9 cellular contexts compared by ENCODE assay signal in genomic region chr12:98955284-98955683, GRCh38.
A peak's percentile ranks its signal among the peaks of the same experiment; 100 is the strongest.
DNase-seq lines count a peak whose midpoint lies in the region; ATAC-seq, FAIRE-seq and TF ChIP-seq lines count a peak whose summit lies in the region.
"Had no signal": no experiment of that assay in that cellular context is flagged by ENCODE, and none has a peak within 500 bp of the region (broad histone marks: within the 10 kb centered on the region; RNA-seq: fewer than 3 reads in every experiment).

No MANE protein-coding gene starts in this region.

- BruUV-seq in endothelial cell of umbilical vein (replicated peaks; lab: Mats Ljungman, UMichigan): no TSS peak

- H3K79me2 ChIP-seq in GM23338 (replicated peaks; ENCODE audit: insufficient read depth) (no peaks in the 10 kb centered on the region), endothelial cell of umbilical vein (ENCODE audit: control insufficient read depth, insufficient read depth, low read length) (no peaks in the 10 kb centered on the region)

- no peaks in the 10 kb centered on the region for H3K36me3 Mint-ChIP-seq in GM23338 (ENCODE audit: low read depth)

- no peak overlapping the region for H3K4me3 Mint-ChIP-seq in GM23338

- TF ChIP-seq CTCF in GM23338 (conservative IDR thresholded peaks at IDR 0.05; ENCODE audit: low read depth in 2 of 2) (peak; percentile 59 to 61), NB4 (IDR thresholded peaks at IDR 0.05; ENCODE audit: low read depth, low read length) (peak; percentile 64), endothelial cell of umbilical vein (IDR thresholded peaks at IDR 0.05; ENCODE audit: extremely low read depth in 1 of 2, insufficient read depth in 1 of 2, low read depth in 1 of 2, low read length in 2 of 2) (peak; percentile 16 to 33)

- peak; percentile 26 for DNase-seq in NCI-H1436 (lab: John Stamatoyannopoulos, UW)
- DNase-seq in NCI-H1436 treated with DMSO at 0.1 percent for 48 hours (lab: John Stamatoyannopoulos, UW): no peak
- peak; percentile 86 for DNase-seq in GM23338 (ENCODE audit: low spot score)
- DNase-seq in NB4 (ENCODE audit: low read depth): peak; percentile 44
- DNase-seq in endothelial cell of umbilical vein (ENCODE audit: low read depth, low spot score): peak; percentile 21
- DNase-seq in OCI-M2 (lab: John Stamatoyannopoulos, UW; ENCODE audit: unreplicated experiment): no peak
- no peak for DNase-seq in activated CD4-positive, alpha-beta T cell treated with anti-CD3 and anti-CD28 coated beads for 4 hours

- H3K9me2 ChIP-seq in GM23338 (ENCODE audit: insufficient read depth): no peaks in the 10 kb centered on the region

- H3K4me1 ChIP-seq in GM23338 (ENCODE audit: insufficient read depth) (no peaks in the 10 kb centered on the region), endothelial cell of umbilical vein (ENCODE audit: control insufficient read depth, extremely low read depth, insufficient read depth, low read length) (no peaks in the 10 kb centered on the region)
- H3K4me1 ChIP-seq: BLaER1 had no signal

- H3K9me3 Mint-ChIP-seq in GM23338: no peaks in the 10 kb centered on the region

- no peaks in the 10 kb centered on the region for H3K36me3 ChIP-seq in GM23338 (ENCODE audit: insufficient read depth)
- H3K36me3 ChIP-seq in endothelial cell of umbilical vein (ENCODE audit: control insufficient read depth in 2 of 2, extremely low read depth in 1 of 2, insufficient read depth in 2 of 2, low read length in 2 of 2): no peaks in the 10 kb centered on the region

- POLR2A ChIA-PET in endothelial cell of umbilical vein (lab: Charles Lee): no interaction called here

- H2AFZ ChIP-seq in GM23338 (no peak overlapping the region), endothelial cell of umbilical vein (ENCODE audit: low read depth, low read length) (no peak overlapping the region)

- CTCF ChIA-PET in endothelial cell of umbilical vein (lab: Charles Lee): interaction anchor here (0.7 to 2.7 kb wide), 4 partner anchors 23 to 1450 kb away, joined by 3 to 7 read pairs (median 3); no protein-coding TSS in a partner anchor

- peaks cover 6% of the 10 kb centered on the region; the same call in 2 of the 3 replicates for H3K4me1 Mint-ChIP-seq in GM23338

- no peaks in the 10 kb centered on the region for H4K20me1 ChIP-seq in GM23338 (replicated peaks; ENCODE audit: insufficient read depth)
- no peaks in the 10 kb centered on the region for H4K20me1 ChIP-seq in endothelial cell of umbilical vein (replicated peaks; ENCODE audit: control insufficient read depth, extremely low read depth, insufficient read depth, low read length)
- H4K20me1 ChIP-seq: BLaER1 had no signal

- no peaks in the 10 kb centered on the region for H3K27me3 Mint-ChIP-seq in GM23338 (ENCODE audit: insufficient read depth, low read depth, poor library complexity)

- no peak for FAIRE-seq in endothelial cell of umbilical vein (lab: Jason Lieb, UNC)

- H3K27ac ChIP-seq in GM23338 (ENCODE audit: low read depth) (no peak overlapping the region), endothelial cell of umbilical vein (ENCODE audit: insufficient read depth, low read depth, low read length) (no peak overlapping the region)
- H3K27ac ChIP-seq: BLaER1 had no signal

- ATAC-seq in GM23338: peak; percentile 97
- ATAC-seq in HG03469 (IDR thresholded peaks at IDR 0.05; ENCODE audit: unreplicated experiment): no peak

- no peak overlapping the region for H3K4me3 ChIP-seq in GM23338
- H3K4me3 ChIP-seq in NB4 (ENCODE audit: low read depth, low read length): no peak overlapping the region
- no peak overlapping the region for H3K4me3 ChIP-seq in endothelial cell of umbilical vein (replicated peaks in 1 of 3; ENCODE audit: insufficient read depth in 1 of 3, low read depth in 1 of 3, low read length in 3 of 3)
- H3K4me3 ChIP-seq: BLaER1 had no signal

- no peak overlapping the region for H3K9ac ChIP-seq in endothelial cell of umbilical vein (replicated peaks; ENCODE audit: extremely low read depth, insufficient read depth, low read length)
- H3K9ac ChIP-seq: BLaER1 had no signal

- dilution Hi-C loops in endothelial cell of umbilical vein (cut with MboI; ENCODE audit: extremely low pct_ligation_motif_present, low sequenced_read_pairs): no loop called here

- TF ChIP-seq POLR2A in NB4 (IDR thresholded peaks at IDR 0.05; ENCODE audit: extremely low read depth, insufficient read length) (no peak), endothelial cell of umbilical vein (IDR thresholded peaks at IDR 0.05; ENCODE audit: low read depth, low read length) (no peak)

- H3K4me2 ChIP-seq in GM23338 (no peak overlapping the region), endothelial cell of umbilical vein (ENCODE audit: insufficient read depth, low read length) (no peak overlapping the region)
- H3K4me2 ChIP-seq: BLaER1 had no signal

- no peaks in the 10 kb centered on the region for H3K9me3 ChIP-seq in endothelial cell of umbilical vein (replicated peaks; ENCODE audit: control insufficient read depth, insufficient read depth, low read length)
- H3K9me3 ChIP-seq: BLaER1 had no signal

- H3K27me3 ChIP-seq in GM23338 (ENCODE audit: insufficient read depth): no peaks in the 10 kb centered on the region
- H3K27me3 ChIP-seq in endothelial cell of umbilical vein (ENCODE audit: control insufficient read depth in 2 of 2, insufficient read depth in 2 of 2, low read length in 2 of 2): no peaks in the 10 kb centered on the region
- H3K27me3 ChIP-seq: BLaER1 had no signal

- intact Hi-C loops in endothelial cell of umbilical vein (cut with micrococcal nuclease): loop anchor here (2.0 kb wide), 1 partner anchor 44 kb away; no protein-coding TSS in a partner anchor

- no peaks in the 10 kb centered on the region for H3K9me1 ChIP-seq in endothelial cell of umbilical vein (replicated peaks; ENCODE audit: control insufficient read depth, extremely low read depth, insufficient read depth, low read length)

- H3F3A ChIP-seq in GM23338 (replicated peaks; ENCODE audit: low read depth): no peaks in the 10 kb centered on the region

- no peak overlapping the region for H3K27ac Mint-ChIP-seq in GM23338

TF ChIP-seq in GM23338, 12 proteins besides CTCF, POLR2A, EP300 and RAD21 (continues in another document):
- TF ChIP-seq ETS1 (IDR thresholded peaks at IDR 0.05): no peak
- TF ChIP-seq CREB1 (CRISPR knock-in tag; IDR thresholded peaks at IDR 0.05; ENCODE audit: low read depth): no peak

TF ChIP-seq in endothelial cell of umbilical vein, 7 proteins besides CTCF, POLR2A, EP300 and RAD21:
- TF ChIP-seq, protein P1, sequence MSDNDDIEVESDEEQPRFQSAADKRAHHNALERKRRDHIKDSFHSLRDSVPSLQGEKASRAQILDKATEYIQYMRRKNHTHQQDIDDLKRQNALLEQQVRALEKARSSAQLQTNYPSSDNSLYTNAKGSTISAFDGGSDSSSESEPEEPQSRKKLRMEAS (IDR thresholded peaks at IDR 0.05; ENCODE audit: insufficient read depth, insufficient read length): no peak
- TF ChIP-seq POLR2AphosphoS5 (IDR thresholded peaks at IDR 0.05; ENCODE audit: insufficient read depth, low read depth, low read length): no peak
- no peak for TF ChIP-seq EZH2 (IDR thresholded peaks at IDR 0.05; ENCODE audit: borderline replicate concordance, low read depth, low read length, severe bottlenecking)
- no peak for TF ChIP-seq GATA2 (IDR thresholded peaks at IDR 0.05; ENCODE audit: insufficient read depth, insufficient read length, low read depth, low read length)
- no peak for TF ChIP-seq JUN (IDR thresholded peaks at IDR 0.05; ENCODE audit: borderline replicate concordance, insufficient read depth, insufficient read length, low read depth)
- no peak for TF ChIP-seq FOS (IDR thresholded peaks at IDR 0.05; ENCODE audit: borderline replicate concordance, insufficient read depth, low read length)

Comparison
In these comparisons a context has a peak if more than half of its experiments do, and no peak if none do; other contexts are left out.
1. DNase-seq: peak in NCI-H1436 (single experiment), GM23338 (single experiment), NB4 (single experiment) and endothelial cell of umbilical vein (single experiment); none in NCI-H1436 treated with DMSO at 0.1 percent for 48 hours (single experiment), OCI-M2 (single experiment) and activated CD4-positive, alpha-beta T cell treated with anti-CD3 and anti-CD28 coated beads for 4 hours (0 of 2).
2. Peak in every context shown above with its lines, with median percentiles within 50 percentile points of each other: CTCF ChIP-seq.